18 cellular contexts compared by ENCODE assay signal in genomic region chrX:12825801-12826200, GRCh38. TPM values are rescaled to one million over a fixed set of nuclear protein-coding genes. Genes with fewer than 3 reads are reported as not detected.
DNase-seq lines count a peak whose midpoint lies in the region; ATAC-seq, FAIRE-seq and TF ChIP-seq lines count a peak whose summit lies in the region.
"Had no signal": no experiment of that assay in that cellular context is flagged by ENCODE, and none has a peak within 500 bp of the region (broad histone marks: within the 10 kb centered on the region; RNA-seq: fewer than 3 reads in every experiment).

No MANE protein-coding gene starts in this region.

- FAIRE-seq in HTR-8/SVneo (lab: Jason Lieb, UNC): peak; percentile 40

- CTCF ChIA-PET in Calu3 (lab: Charles Lee): no interaction called here

- TF ChIP-seq POLR2A in gastroesophageal sphincter (IDR thresholded peaks at IDR 0.05): no peak

- WGBS in gastroesophageal sphincter (ENCODE audit: low coverage in 1 of 2), 2 donors: 75 to 86% methylated on average over 4 to 8 of the region's 8 CpGs

- no peaks in the 10 kb centered on the region for H3K27me3 ChIP-seq in gastroesophageal sphincter
- H3K27me3 ChIP-seq: upper lobe of left lung had no signal

- H3K4me1 ChIP-seq in gastroesophageal sphincter: no peaks in the 10 kb centered on the region
- H3K4me1 ChIP-seq: heart left ventricle, upper lobe of left lung had no signal

- BruUV-seq in Calu3 (replicated peaks; lab: Mats Ljungman, UMichigan): no TSS peak

- peak overlapping the region; percentile 81 for H3K27ac Mint-ChIP-seq in Calu3 (ENCODE audit: unreplicated experiment)
- H3K27ac Mint-ChIP-seq in natural killer cell treated with Interleukin-12 subunit alpha and Interleukin-12 subunit beta and Interleukin-15 and Interleukin-18, amount 100 ng/mL, for 72 hours: no peak overlapping the region
- H3K27ac Mint-ChIP-seq: activated T-helper 1 cell treated with anti-CD3 and anti-CD28 coated beads, Interleukin-12 subunit alpha, Interleukin-12 subunit beta, Interleukin-2, Interleukin-4 antibody, amounts not matched to agents 30 ng/mL and 10 ng/mL and 1 ng/mL, durations not matched to agents 14 hours and 24 hours and 36 hours; CD8-positive, alpha-beta T cell; stimulated activated effector memory CD8-positive, alpha-beta T cell treated with anti-CD3 and anti-CD28 coated beads, Interleukin-12 subunit alpha, Interleukin-12 subunit beta, amount 100 ng/mL, for 72 hours; WTC11 had no signal

- no peaks in the 10 kb centered on the region for H3K9me3 ChIP-seq in gastroesophageal sphincter
- H3K9me3 ChIP-seq: heart left ventricle, upper lobe of left lung had no signal

- no peak for TF ChIP-seq EP300 in gastroesophageal sphincter (IDR thresholded peaks at IDR 0.05)

- H3K36me3 ChIP-seq in gastroesophageal sphincter: peaks cover 0 to 6% of the 10 kb centered on the region in 2 donors

- no peak for ATAC-seq in gastroesophageal sphincter
- no peak for ATAC-seq in natural killer cell treated with Interleukin-12 subunit alpha and Interleukin-12 subunit beta and Interleukin-15 and Interleukin-18, amount 100 ng/mL, for 72 hours
- ATAC-seq: CD8-positive, alpha-beta T cell; heart left ventricle; stimulated activated effector memory CD8-positive, alpha-beta T cell treated with anti-CD3 and anti-CD28 coated beads, Interleukin-12 subunit alpha, Interleukin-12 subunit beta, amount 100 ng/mL, for 72 hours; WTC11 had no signal

- intact Hi-C loops in Calu3 (cut with micrococcal nuclease; ENCODE audit: unreplicated experiment): loop anchor here (5.0 to 10.0 kb wide), 2 partner anchors 66 to 669 kb away; no protein-coding TSS in a partner anchor

- H3K4me3 ChIP-seq in choroid plexus epithelial cell (ENCODE audit: low read depth, low read length) (no peak overlapping the region), gastroesophageal sphincter (no peak overlapping the region)
- H3K4me3 ChIP-seq: heart left ventricle, skin epidermis, upper lobe of left lung had no signal

- H3K36me3 Mint-ChIP-seq in Calu3 (ENCODE audit: insufficient read depth, unreplicated experiment): peaks cover 5% of the 10 kb centered on the region
- H3K36me3 Mint-ChIP-seq in natural killer cell treated with Interleukin-12 subunit alpha and Interleukin-12 subunit beta and Interleukin-15 and Interleukin-18, amount 100 ng/mL, for 72 hours: peaks cover 6% of the 10 kb centered on the region

- peaks cover 22% of the 10 kb centered on the region for H3K4me1 Mint-ChIP-seq in Calu3 (ENCODE audit: low read depth, unreplicated experiment)
- H3K4me1 Mint-ChIP-seq in natural killer cell treated with Interleukin-12 subunit alpha and Interleukin-12 subunit beta and Interleukin-15 and Interleukin-18, amount 100 ng/mL, for 72 hours (ENCODE audit: low read depth in 2 of 2): no peaks in the 10 kb centered on the region
- H3K4me1 Mint-ChIP-seq: stimulated activated effector memory CD8-positive, alpha-beta T cell treated with anti-CD3 and anti-CD28 coated beads, Interleukin-12 subunit alpha, Interleukin-12 subunit beta, amount 100 ng/mL, for 72 hours; WTC11 had no signal

- TF ChIP-seq CTCF in Calu3 (IDR thresholded peaks at IDR 0.05; ENCODE audit: unreplicated experiment): no peak
- TF ChIP-seq CTCF in choroid plexus epithelial cell (conservative IDR thresholded peaks at IDR 0.05; ENCODE audit: low read depth, low read length): no peak
- no peak for TF ChIP-seq CTCF in gastroesophageal sphincter (IDR thresholded peaks at IDR 0.05)

- no peak overlapping the region for H3K27ac ChIP-seq in gastroesophageal sphincter
- H3K27ac ChIP-seq: heart left ventricle, skin epidermis, upper lobe of left lung had no signal

- DNase-seq in Calu3: peak; percentile 63
- DNase-seq in HTR-8/SVneo (ENCODE audit: insufficient read length, low spot score): peak; percentile 67
- DNase-seq in choroid plexus epithelial cell (ENCODE audit: low read depth): peak; percentile 14
- DNase-seq in lung microvascular endothelial cell (ENCODE audit: low read depth in 2 of 2): peak; percentile 67 to 81
- no peak for DNase-seq in putamen (ENCODE audit: low spot score)
- DNase-seq in mucosa of gallbladder (ENCODE audit: low spot score): no peak
- DNase-seq in natural killer cell treated with Interleukin-12 subunit alpha and Interleukin-12 subunit beta and Interleukin-15 and Interleukin-18, amount 100 ng/mL, for 72 hours (ENCODE audit: low spot score): no peak
- DNase-seq: CD8-positive, alpha-beta T cell; heart left ventricle; MV-4-11; NCI-H524; OCI-M1 had no signal

- no peaks in the 10 kb centered on the region for H3K9me3 Mint-ChIP-seq in Calu3 (ENCODE audit: low read depth, unreplicated experiment)
- H3K9me3 Mint-ChIP-seq in natural killer cell treated with Interleukin-12 subunit alpha and Interleukin-12 subunit beta and Interleukin-15 and Interleukin-18, amount 100 ng/mL, for 72 hours: no peaks in the 10 kb centered on the region
- H3K9me3 Mint-ChIP-seq: activated T-helper 1 cell treated with anti-CD3 and anti-CD28 coated beads, Interleukin-12 subunit alpha, Interleukin-12 subunit beta, Interleukin-2, Interleukin-4 antibody, amounts not matched to agents 30 ng/mL and 10 ng/mL and 1 ng/mL, durations not matched to agents 14 hours and 24 hours and 36 hours; CD8-positive, alpha-beta T cell; stimulated activated effector memory CD8-positive, alpha-beta T cell treated with anti-CD3 and anti-CD28 coated beads, Interleukin-12 subunit alpha, Interleukin-12 subunit beta, amount 100 ng/mL, for 72 hours; WTC11 had no signal

- H3K27me3 Mint-ChIP-seq in Calu3 (ENCODE audit: unreplicated experiment): no peaks in the 10 kb centered on the region
- peaks cover 4 to 11% of the 10 kb centered on the region in 2 donors for H3K27me3 Mint-ChIP-seq in natural killer cell treated with Interleukin-12 subunit alpha and Interleukin-12 subunit beta and Interleukin-15 and Interleukin-18, amount 100 ng/mL, for 72 hours

- no peak overlapping the region for H3K4me3 Mint-ChIP-seq in Calu3 (ENCODE audit: low read depth, unreplicated experiment)
- no peak overlapping the region for H3K4me3 Mint-ChIP-seq in natural killer cell treated with Interleukin-12 subunit alpha and Interleukin-12 subunit beta and Interleukin-15 and Interleukin-18, amount 100 ng/mL, for 72 hours
- H3K4me3 Mint-ChIP-seq: activated T-helper 1 cell treated with anti-CD3 and anti-CD28 coated beads, Interleukin-12 subunit alpha, Interleukin-12 subunit beta, Interleukin-2, Interleukin-4 antibody, amounts not matched to agents 30 ng/mL and 10 ng/mL and 1 ng/mL, durations not matched to agents 14 hours and 24 hours and 36 hours; CD8-positive, alpha-beta T cell; stimulated activated effector memory CD8-positive, alpha-beta T cell treated with anti-CD3 and anti-CD28 coated beads, Interleukin-12 subunit alpha, Interleukin-12 subunit beta, amount 100 ng/mL, for 72 hours; WTC11 had no signal

RNA-seq across cellular contexts. Expression of gene PRPS2, which starts 34.6 kb away (rescaled TPM):
- 95.9 and 102 TPM in 2 replicates for total RNA-seq in Calu3 (2022)
- total RNA-seq in lung microvascular endothelial cell: 9.9 and 12.6 TPM in 2 replicates
- total RNA-seq in mucosa of gallbladder: 53.3 TPM
- total RNA-seq in gastroesophageal sphincter: 10 to 100 TPM; 20.6 to 35.5 (median 33.6) TPM
- total RNA-seq in natural killer cell treated with Interleukin-12 subunit alpha and Interleukin-12 subunit beta and Interleukin-15 and Interleukin-18, amount 100 ng/mL, for 72 hours: 10 to 100 TPM; 52.3 to 70.2 TPM

RNA-seq across cellular contexts. Expression of gene TLR7, which starts 41.1 kb away (rescaled TPM):
- total RNA-seq in Calu3 (2022) (not detected in 2 replicates), lung microvascular endothelial cell (not detected in 2 replicates), mucosa of gallbladder (4.3 TPM), gastroesophageal sphincter (1 to 10 TPM in 1 of 4 donors, under 1 TPM in 3; 0.27 to 1.3 (median 0.49) TPM)
- under 1 TPM in 1 of 2 donors, not detected in 1; 0.31 TPM for total RNA-seq in natural killer cell treated with Interleukin-12 subunit alpha and Interleukin-12 subunit beta and Interleukin-15 and Interleukin-18, amount 100 ng/mL, for 72 hours
- total RNA-seq: WTC11 had no signal

Comparison
In these comparisons a context has a peak if more than half of its experiments do, and no peak if none do; other contexts are left out.
1. DNase-seq: peak in Calu3 (single experiment), HTR-8/SVneo (single experiment), choroid plexus epithelial cell (single experiment) and lung microvascular endothelial cell (2 of 2); none in putamen (single experiment), mucosa of gallbladder (single experiment) and natural killer cell treated with Interleukin-12 subunit alpha and Interleukin-12 subunit beta and Interleukin-15 and Interleukin-18, amount 100 ng/mL, for 72 hours (single experiment).